In genomic region chr4:166991162-166991561, GRCh38 we compare ENCODE assay signal across 20 cellular contexts.
"Had no signal": no experiment of that assay in that cellular context is flagged by ENCODE, and none has a peak within 500 bp of the region (broad histone marks: within the 10 kb centered on the region; RNA-seq: fewer than 3 reads in every experiment).

No MANE protein-coding gene starts in this region.

- H3K9me3 ChIP-seq: gastroesophageal sphincter, heart left ventricle, ovary, psoas muscle, sigmoid colon, thoracic aorta, tibial nerve, upper lobe of left lung had no signal

- H3K4me3 ChIP-seq: gastroesophageal sphincter, heart left ventricle, hepatocyte, lung, ovary, psoas muscle, sigmoid colon, thoracic aorta, tibial nerve, upper lobe of left lung had no signal

- DNase-seq: cortex of kidney; effector memory CD8-positive, alpha-beta T cell; foreskin keratinocyte; heart left ventricle; kidney; natural killer cell; occipital lobe; ovary; psoas muscle; right cardiac atrium; sigmoid colon; stimulated activated CD4-positive, alpha-beta T cell treated with anti-CD3 and anti-CD28 coated beads, Interleukin-4, amount 100 ng/mL, for 4 hours; upper lobe of left lung had no signal

- ATAC-seq: effector memory CD8-positive, alpha-beta T cell; foreskin keratinocyte; gastroesophageal sphincter; heart left ventricle; left lobe of liver; natural killer cell; psoas muscle; right cardiac atrium; stimulated activated memory B cell treated with anti-CD40 and anti-IgM and Interleukin-4, amounts not matched to agents 10 μg/mL and 1 μg/mL and 100 μg/mL, for 72 hours had no signal

- H3K36me3 ChIP-seq: gastroesophageal sphincter, heart left ventricle, ovary, sigmoid colon, thoracic aorta, tibial nerve, upper lobe of left lung had no signal

- H3K4me1 ChIP-seq: foreskin keratinocyte, gastroesophageal sphincter, heart left ventricle, psoas muscle, sigmoid colon, tibial nerve, upper lobe of left lung had no signal

- H3K27me3 ChIP-seq: foreskin keratinocyte, gastroesophageal sphincter, heart left ventricle, hepatocyte, ovary, sigmoid colon, tibial nerve, upper lobe of left lung had no signal
